In genomic region chr11:77448269-77448668, GRCh38 we compare ENCODE assay signal across 16 cellular contexts. TPM values are rescaled to one million over a fixed set of nuclear protein-coding genes. Genes with fewer than 3 reads are reported as not detected.
DNase-seq lines count a peak whose midpoint lies in the region; ATAC-seq and TF ChIP-seq lines count a peak whose summit lies in the region.
"Had no signal": no experiment of that assay in that cellular context is flagged by ENCODE, and none has a peak within 500 bp of the region (broad histone marks: within the 10 kb centered on the region; RNA-seq: fewer than 3 reads in every experiment).

No MANE protein-coding gene starts in this region.

- no peaks in the 10 kb centered on the region for H3K9me3 ChIP-seq in HEK293 (ENCODE audit: control insufficient read depth, insufficient read depth, low read depth, low read length)
- no peaks in the 10 kb centered on the region for H3K9me3 ChIP-seq in OCI-LY3 (ENCODE audit: insufficient read depth, low read length)
- no peaks in the 10 kb centered on the region for H3K9me3 ChIP-seq in neutrophil
- no peaks in the 10 kb centered on the region for H3K9me3 ChIP-seq in body of pancreas
- H3K9me3 ChIP-seq: BE2C had no signal

- H3K4me2 ChIP-seq in OCI-LY3 (ENCODE audit: low read length): peak overlapping the region; percentile 61

- ATAC-seq in GM18502 (IDR thresholded peaks at IDR 0.05; ENCODE audit: poor library complexity, unreplicated experiment) (peak; percentile 4), body of pancreas (no peak), GM18498 (IDR thresholded peaks at IDR 0.05; ENCODE audit: unreplicated experiment) (no peak)
- ATAC-seq: CD8-positive, alpha-beta T cell had no signal

- intact Hi-C loops in body of pancreas (cut with DNase I): no loop called here

- H3K4me3 ChIP-seq in HEK293 (ENCODE audit: low read depth, low read length): no peak overlapping the region
- peak overlapping the region; percentile 28; the same call in 1 of the 2 replicates for H3K4me3 ChIP-seq in OCI-LY3 (ENCODE audit: low read length)
- peak overlapping the region; percentile 43 to 48 for H3K4me3 ChIP-seq in neutrophil (ENCODE audit: low read depth in 1 of 2, low read length in 1 of 2)
- H3K4me3 ChIP-seq in body of pancreas: no peak overlapping the region

- H3K27ac ChIP-seq in HEK293 (ENCODE audit: extremely low read depth, low read depth, low read length) (no peak overlapping the region), OCI-LY3 (ENCODE audit: low read length) (peak overlapping the region; percentile 59; the same call in 1 of the 2 replicates), neutrophil (peak overlapping the region; percentile 91), body of pancreas (no peak overlapping the region)

- no peaks in the 10 kb centered on the region for H3K27me3 ChIP-seq in OCI-LY3 (ENCODE audit: low read depth, low read length)
- H3K27me3 ChIP-seq in neutrophil: no peaks in the 10 kb centered on the region
- H3K27me3 ChIP-seq in body of pancreas: no peaks in the 10 kb centered on the region
- H3K27me3 ChIP-seq: BE2C had no signal

- POLR2A ChIA-PET in HEK293 (lab: Yijun Ruan, JAX): no interaction called here

- 83 to 88% methylated on average over 2 of the region's 2 CpGs for WGBS in body of pancreas, 2 donors

- no peaks in the 10 kb centered on the region for H4K20me1 ChIP-seq in OCI-LY3 (ENCODE audit: insufficient read depth, low read length)

- no peak overlapping the region for H2AFZ ChIP-seq in OCI-LY3 (ENCODE audit: low read depth, low read length)

- H3K36me3 ChIP-seq in HEK293 (ENCODE audit: control insufficient read depth in 2 of 2, insufficient read depth in 1 of 2, low read length in 2 of 2) (no peaks in the 10 kb centered on the region), OCI-LY3 (replicated peaks; ENCODE audit: low read depth, low read length) (no peaks in the 10 kb centered on the region), neutrophil (no peaks in the 10 kb centered on the region), body of pancreas (replicated peaks in 1 of 2; ENCODE audit: insufficient read depth in 1 of 2, low read depth in 2 of 2) (no peaks in the 10 kb centered on the region)
- H3K36me3 ChIP-seq: BE2C had no signal

- TF ChIP-seq CTCF in HEK293 (tag by site-specific recombination; IDR thresholded peaks at IDR 0.05) (no peak), OCI-LY3 (IDR thresholded peaks at IDR 0.05; ENCODE audit: low read depth, low read length) (no peak), neutrophil (IDR thresholded peaks at IDR 0.05) (no peak), body of pancreas (IDR thresholded peaks at IDR 0.05) (no peak)

- H3K9ac ChIP-seq in OCI-LY3 (ENCODE audit: low read length): no peak overlapping the region

- DNase-seq in body of pancreas (no peak), UCSD-AML1 (lab: John Stamatoyannopoulos, UW; ENCODE audit: unreplicated experiment) (no peak)
- DNase-seq: BE2C; CD8-positive, alpha-beta T cell; DMS79 treated with DMSO at 0.1 percent for 48 hours; GOT3; NCI-H1048; NCI-H1436 treated with DMSO at 0.1 percent for 48 hours; NCI-H2081; NCI-H510A treated with DMSO at 0.1 percent for 48 hours; NCI-H82 had no signal

- no peak for TF ChIP-seq POLR2A in body of pancreas (IDR thresholded peaks at IDR 0.05)

- no peaks in the 10 kb centered on the region for H3K79me2 ChIP-seq in OCI-LY3 (ENCODE audit: low read length)

- H3K4me1 ChIP-seq in HEK293 (ENCODE audit: control insufficient read depth, insufficient read depth, low read length) (no peaks in the 10 kb centered on the region), OCI-LY3 (ENCODE audit: low read length) (peaks cover 61% of the 10 kb centered on the region), neutrophil (ENCODE audit: control insufficient read depth in 1 of 2, insufficient read depth in 1 of 2, low read depth in 1 of 2, low read length in 1 of 2) (peaks cover 78 to 82% of the 10 kb centered on the region in 2 experiments), body of pancreas (peaks cover 14% of the 10 kb centered on the region)
- H3K4me1 ChIP-seq: BE2C had no signal

- CTCF ChIA-PET in HEK293 (lab: Yijun Ruan, JAX): interaction anchor here (0.8 kb wide), 1 partner anchor 171 kb away, joined by 4 read pairs; no protein-coding TSS in a partner anchor

TF ChIP-seq in HEK293, 187 proteins besides CTCF, POLR2A, EP300 and RAD21:
- TF ChIP-seq ZNF629 (tag by site-specific recombination; IDR thresholded peaks at IDR 0.05) (0 out of 2 replicates have a peak, but pooled peaks have one; percentile 11), ZNF704 (tag by site-specific recombination; IDR thresholded peaks at IDR 0.05) (no peak), BCL6B (tag by site-specific recombination; IDR thresholded peaks at IDR 0.05) (no peak), ATF2 (tag by site-specific recombination; IDR thresholded peaks at IDR 0.05; ENCODE audit: low read depth) (peak; percentile 66), ZNF362 (tag by site-specific recombination; IDR thresholded peaks at IDR 0.05) (no peak), ZSCAN18 (tag by site-specific recombination; IDR thresholded peaks at IDR 0.05) (no peak), KLF9 (tag by site-specific recombination; IDR thresholded peaks at IDR 0.05; ENCODE audit: low read depth) (no peak), ZNF560 (tag by site-specific recombination; IDR thresholded peaks at IDR 0.05; ENCODE audit: borderline replicate concordance) (no peak)

RNA-seq across cellular contexts. Expression of gene PAK1, which starts 25.6 kb away (rescaled TPM):
- 10 to 100 TPM; 14.5 to 65.6 TPM for total RNA-seq in body of pancreas

Comparison
In these comparisons a context has a peak if more than half of its experiments do, and no peak if none do; other contexts are left out.
1. H3K27ac ChIP-seq: peak in OCI-LY3 (single experiment) and neutrophil (single experiment); none in HEK293 (single experiment) and body of pancreas (0 of 4).
2. H3K4me3 ChIP-seq: peak in OCI-LY3 (single experiment) and neutrophil (2 of 2); none in HEK293 (single experiment) and body of pancreas (0 of 2).